Comparison of ENCODE assay signal across 8 cellular contexts in the genomic region with DNA sequence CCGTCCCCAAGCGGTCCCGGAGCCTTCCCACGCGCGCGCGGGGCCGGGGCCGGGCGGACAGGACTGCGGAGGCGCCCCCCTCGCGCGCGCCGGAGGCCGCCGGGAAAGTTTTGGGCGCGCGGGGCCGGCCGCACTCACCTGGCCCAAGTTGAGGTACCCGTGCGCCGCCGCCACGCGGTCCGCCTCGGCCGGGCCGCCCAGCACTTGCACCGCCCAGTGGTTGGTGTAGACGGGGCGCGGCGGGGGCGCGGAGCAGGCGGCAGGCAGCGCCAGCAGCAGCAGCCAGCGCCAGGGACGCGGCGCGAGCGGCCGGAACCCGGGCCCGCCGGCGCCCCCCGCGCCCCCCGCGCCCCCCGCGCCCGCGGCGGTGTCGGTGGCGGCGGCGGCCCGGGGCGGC. TPM values are rescaled to one million over a fixed set of nuclear protein-coding genes. Genes with fewer than 3 reads are reported as not detected.
A peak's percentile ranks its signal among the peaks of the same experiment; 100 is the strongest.
DNase-seq lines count a peak whose midpoint lies in the region; ATAC-seq, FAIRE-seq and TF ChIP-seq lines count a peak whose summit lies in the region.

No MANE protein-coding gene starts in this region.

- H3K27ac Mint-ChIP-seq in immature natural killer cell, result no peak overlapping the region

- H3K36me3 ChIP-seq in right lobe of liver (peaks cover 0 to 17% (median 6%) of the 10 kb centered on the region in 4 donors), testis (ENCODE audit: low read depth, missing control alignments) (no peaks in the 10 kb centered on the region)

- H3K9me3 Mint-ChIP-seq in immature natural killer cell, result peaks cover 0 to 2% (median 0%) of the 10 kb centered on the region in 6 donors

- H3K4me1 Mint-ChIP-seq in immature natural killer cell, result peaks cover 0 to 2% of the 10 kb centered on the region in 2 donors

- TF ChIP-seq POLR2A in right lobe of liver (IDR thresholded peaks at IDR 0.05) (no peak), testis (IDR thresholded peaks at IDR 0.05) (no peak)

- H3K36me3 Mint-ChIP-seq in immature natural killer cell, result no peaks in the 10 kb centered on the region

- no peak for FAIRE-seq in urothelium cell line (lab: Jason Lieb, UNC)

- intact Hi-C loops in right lobe of liver (cut with DNase I) (loop anchor here in 1 of 2 donors (10.0 kb wide), 1 partner anchor 94 kb away; no protein-coding TSS in a partner anchor), testis (cut with DNase I; ENCODE audit: low total_unique reads) (no loop called here)

- H3K4me3 Mint-ChIP-seq in immature natural killer cell, result no peak overlapping the region

- no CpG with 5 or more reads among the region's 70 CpGs for WGBS in right lobe of liver (ENCODE audit: insufficient coverage, low coverage, low lambda C conversion rate, missing lambda C conversion rate)
- WGBS in testis, 2 donors, result 0% methylated on average over 11 of the region's 70 CpGs; no CpG with 5 or more reads in 1 of the 2 donors

- peak overlapping the region in 2 of 3 donors; percentile 94 to 95 for H3K27ac ChIP-seq in right lobe of liver
- H3K27ac ChIP-seq in testis, result peak overlapping the region in 1 of 2 donors; percentile 56

- H3K4me1 ChIP-seq in right lobe of liver (peaks cover 0 to 8% (median 0%) of the 10 kb centered on the region in 4 donors), testis (peaks cover 9% of the 10 kb centered on the region)

- TF ChIP-seq CTCF in right lobe of liver (IDR thresholded peaks at IDR 0.05) (peak in 1 of 4 donors; percentile 12), testis (IDR thresholded peaks at IDR 0.05) (no peak)

- H3K27me3 ChIP-seq in right lobe of liver (no peaks in the 10 kb centered on the region), testis (no peaks in the 10 kb centered on the region)

- H3K4me3 ChIP-seq in right lobe of liver (peak overlapping the region; percentile 32 to 73 (median 69)), testis (peak overlapping the region in 1 of 2 donors; percentile 49)

- peaks cover 10 to 21% (median 14%) of the 10 kb centered on the region in 3 donors for H3K27me3 Mint-ChIP-seq in immature natural killer cell (ENCODE audit: low read depth in 3 of 3)

- DNase-seq in COLO668 (lab: John Stamatoyannopoulos, UW; ENCODE audit: unreplicated experiment) (peak; percentile 70), astrocyte of the hippocampus (ENCODE audit: low read depth, low spot score) (peak; percentile 41), right lobe of liver (peak in 2 of 3 donors; percentile 57 to 72), hepatic stellate cell (ENCODE audit: low spot score) (no peak), urothelium cell line (ENCODE audit: low spot score) (no peak), immature natural killer cell (no peak), testis (no peak)

- no peaks in the 10 kb centered on the region for H3K9me3 ChIP-seq in right lobe of liver
- no peaks in the 10 kb centered on the region for H3K9me3 ChIP-seq in testis

- ATAC-seq in HG03354 (IDR thresholded peaks at IDR 0.05; ENCODE audit: poor library complexity, severe bottlenecking, unreplicated experiment) (peak; percentile 58), right lobe of liver (peak; percentile 10 to 59 (median 32))

RNA-seq across cellular contexts. Expression of gene PCSK6, which starts 0.3 kb away (rescaled TPM):
- 100 to 1,000 TPM; 165 to 218 (median 207) TPM for total RNA-seq in right lobe of liver
- polyA plus RNA-seq in immature natural killer cell, result 1 to 10 TPM in 2 of 3 donors, not detected in 1; 1.7 to 3.0 TPM
- total RNA-seq in testis, result 100 to 1,000 TPM in 1 of 2 donors, 10 to 100 TPM in 1; 95.4 to 156 TPM
- 43.9 TPM for polyA plus RNA-seq in testis (ENCODE audit: insufficient read depth, low read depth, low replicate concordance)

Comparison
In these comparisons a context has a peak if more than half of its experiments do, and no peak if none do; other contexts are left out.
1. DNase-seq: peak in COLO668 (single experiment), astrocyte of the hippocampus (single experiment) and right lobe of liver (2 of 3); none in hepatic stellate cell (single experiment), urothelium cell line (single experiment), immature natural killer cell (0 of 3) and testis (single experiment).